2 cellular contexts compared by ENCODE assay signal in the genomic region with DNA sequence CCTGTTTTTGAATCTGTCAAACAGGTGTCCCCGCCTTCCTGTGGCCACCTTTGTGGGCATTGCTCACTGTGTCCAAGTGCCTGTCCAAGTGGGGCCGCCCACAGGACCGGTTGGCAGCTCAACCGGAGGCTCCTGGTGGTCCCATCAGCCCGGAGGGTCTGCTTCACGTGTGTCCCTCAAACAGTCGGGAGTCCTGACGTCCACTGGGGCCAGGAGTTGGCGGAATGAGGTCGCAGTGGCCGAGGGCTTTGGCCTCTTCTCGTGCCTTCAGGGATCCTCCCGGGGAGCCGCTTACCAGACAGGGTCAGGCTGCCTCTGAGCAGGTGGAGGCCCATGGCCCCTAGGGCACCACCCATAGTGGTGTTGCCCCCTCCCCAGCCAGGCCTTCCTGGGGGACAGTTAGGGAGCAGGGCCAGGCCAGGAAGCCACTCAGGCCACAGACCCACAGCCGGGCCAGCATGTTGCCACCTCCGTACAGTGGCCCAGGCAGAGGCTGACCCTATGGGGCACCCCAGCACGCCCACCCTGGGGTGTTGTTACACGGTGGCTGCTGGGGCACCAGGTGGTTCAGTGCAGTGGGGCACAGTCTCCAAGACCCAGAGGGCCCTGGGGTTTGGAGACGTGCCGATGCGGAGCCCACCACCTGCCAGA.
TF ChIP-seq lines count a peak whose summit lies in the region.

No MANE protein-coding gene starts in this region.

TF ChIP-seq in HCT116, 20 proteins besides CTCF, POLR2A, EP300 and RAD21:
- TF ChIP-seq CBX3 (IDR thresholded peaks at IDR 0.05; ENCODE audit: low read depth) (no peak), SIN3A (IDR thresholded peaks at IDR 0.05; ENCODE audit: low read depth) (no peak), FOSL1 (IDR thresholded peaks at IDR 0.05; ENCODE audit: low read depth) (no peak)
- TF ChIP-seq, protein P1, sequence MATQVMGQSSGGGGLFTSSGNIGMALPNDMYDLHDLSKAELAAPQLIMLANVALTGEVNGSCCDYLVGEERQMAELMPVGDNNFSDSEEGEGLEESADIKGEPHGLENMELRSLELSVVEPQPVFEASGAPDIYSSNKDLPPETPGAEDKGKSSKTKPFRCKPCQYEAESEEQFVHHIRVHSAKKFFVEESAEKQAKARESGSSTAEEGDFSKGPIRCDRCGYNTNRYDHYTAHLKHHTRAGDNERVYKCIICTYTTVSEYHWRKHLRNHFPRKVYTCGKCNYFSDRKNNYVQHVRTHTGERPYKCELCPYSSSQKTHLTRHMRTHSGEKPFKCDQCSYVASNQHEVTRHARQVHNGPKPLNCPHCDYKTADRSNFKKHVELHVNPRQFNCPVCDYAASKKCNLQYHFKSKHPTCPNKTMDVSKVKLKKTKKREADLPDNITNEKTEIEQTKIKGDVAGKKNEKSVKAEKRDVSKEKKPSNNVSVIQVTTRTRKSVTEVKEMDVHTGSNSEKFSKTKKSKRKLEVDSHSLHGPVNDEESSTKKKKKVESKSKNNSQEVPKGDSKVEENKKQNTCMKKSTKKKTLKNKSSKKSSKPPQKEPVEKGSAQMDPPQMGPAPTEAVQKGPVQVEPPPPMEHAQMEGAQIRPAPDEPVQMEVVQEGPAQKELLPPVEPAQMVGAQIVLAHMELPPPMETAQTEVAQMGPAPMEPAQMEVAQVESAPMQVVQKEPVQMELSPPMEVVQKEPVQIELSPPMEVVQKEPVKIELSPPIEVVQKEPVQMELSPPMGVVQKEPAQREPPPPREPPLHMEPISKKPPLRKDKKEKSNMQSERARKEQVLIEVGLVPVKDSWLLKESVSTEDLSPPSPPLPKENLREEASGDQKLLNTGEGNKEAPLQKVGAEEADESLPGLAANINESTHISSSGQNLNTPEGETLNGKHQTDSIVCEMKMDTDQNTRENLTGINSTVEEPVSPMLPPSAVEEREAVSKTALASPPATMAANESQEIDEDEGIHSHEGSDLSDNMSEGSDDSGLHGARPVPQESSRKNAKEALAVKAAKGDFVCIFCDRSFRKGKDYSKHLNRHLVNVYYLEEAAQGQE (IDR thresholded peaks at IDR 0.05; ENCODE audit: low read depth) = no peak
- TF ChIP-seq, protein P2, sequence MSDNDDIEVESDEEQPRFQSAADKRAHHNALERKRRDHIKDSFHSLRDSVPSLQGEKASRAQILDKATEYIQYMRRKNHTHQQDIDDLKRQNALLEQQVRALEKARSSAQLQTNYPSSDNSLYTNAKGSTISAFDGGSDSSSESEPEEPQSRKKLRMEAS (IDR thresholded peaks at IDR 0.05) = no peak

TF ChIP-seq in IMR-90, 13 proteins besides CTCF, POLR2A, EP300 and RAD21:
- TF ChIP-seq RFX5 (IDR thresholded peaks at IDR 0.05; ENCODE audit: low read depth, low read length) (no peak), CEBPB (IDR thresholded peaks at IDR 0.05; ENCODE audit: low read depth, low read length) (no peak), CHD1 (IDR thresholded peaks at IDR 0.05; ENCODE audit: low read depth, low read length) (no peak), MAFK (IDR thresholded peaks at IDR 0.05; ENCODE audit: low read depth, low read length) (no peak), FOS (IDR thresholded peaks at IDR 0.05; ENCODE audit: low read depth, low read length) (no peak)
- TF ChIP-seq, protein P3, sequence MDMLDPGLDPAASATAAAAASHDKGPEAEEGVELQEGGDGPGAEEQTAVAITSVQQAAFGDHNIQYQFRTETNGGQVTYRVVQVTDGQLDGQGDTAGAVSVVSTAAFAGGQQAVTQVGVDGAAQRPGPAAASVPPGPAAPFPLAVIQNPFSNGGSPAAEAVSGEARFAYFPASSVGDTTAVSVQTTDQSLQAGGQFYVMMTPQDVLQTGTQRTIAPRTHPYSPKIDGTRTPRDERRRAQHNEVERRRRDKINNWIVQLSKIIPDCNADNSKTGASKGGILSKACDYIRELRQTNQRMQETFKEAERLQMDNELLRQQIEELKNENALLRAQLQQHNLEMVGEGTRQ (IDR thresholded peaks at IDR 0.05; ENCODE audit: low read depth, low read length) = no peak
